ENCODE assay signal across 8 cellular contexts in genomic region chr19:17236414-17236716, GRCh38. TPM values are rescaled to one million over a fixed set of nuclear protein-coding genes. Genes with fewer than 3 reads are reported as not detected.
DNase-seq lines count a peak whose midpoint lies in the region; ATAC-seq and TF ChIP-seq lines count a peak whose summit lies in the region.

No MANE protein-coding gene starts in this region.

- H3K9me3 ChIP-seq in PC-9 (ENCODE audit: insufficient read depth, low read depth) (no peaks in the 10 kb centered on the region), gastroesophageal sphincter (no peaks in the 10 kb centered on the region)

- TF ChIP-seq CTCF in PC-9 (conservative IDR thresholded peaks at IDR 0.05) (no peak), gastroesophageal sphincter (IDR thresholded peaks at IDR 0.05) (no peak)

- no TSS peak for BruUV-seq in PC-9 (replicated peaks; lab: Mats Ljungman, UMichigan)

- no peaks in the 10 kb centered on the region for H3K9me2 ChIP-seq in PC-9 (ENCODE audit: insufficient read depth)

- peaks cover 66% of the 10 kb centered on the region for H4K20me1 ChIP-seq in PC-9 (ENCODE audit: insufficient read depth)

- H3K4me1 ChIP-seq in PC-9 (replicated peaks; ENCODE audit: insufficient read depth), result peaks cover 16% of the 10 kb centered on the region; the same call in 1 of the 2 replicates
- H3K4me1 ChIP-seq in gastroesophageal sphincter, result peaks cover 0 to 41% (median 14%) of the 10 kb centered on the region in 3 donors

- peaks cover 68% of the 10 kb centered on the region for H3F3A ChIP-seq in PC-9 (ENCODE audit: insufficient read depth, low read depth)

- peaks cover 16% of the 10 kb centered on the region for H3K4me1 Mint-ChIP-seq in T-helper 1 cell treated with Interleukin-12 subunit alpha and Interleukin-12 subunit beta and Interleukin-4 antibody, amounts not matched to agents 30 μg/mL and 1 μg/mL, for 36 hours (ENCODE audit: low read depth)
- H3K4me1 Mint-ChIP-seq in stimulated activated effector memory CD8-positive, alpha-beta T cell treated with anti-CD3 and anti-CD28 coated beads, Interleukin-12 subunit alpha, Interleukin-12 subunit beta, amount 100 ng/mL, for 72 hours, result peaks cover 16% of the 10 kb centered on the region

- WGBS in gastroesophageal sphincter (ENCODE audit: low coverage in 1 of 2), 2 donors, result 40% methylated on average over 1 of the region's 1 CpG; no CpG with 5 or more reads in 1 of the 2 donors

- POLR2A ChIA-PET in PC-9 (lab: Charles Lee; ENCODE audit: unreplicated experiment), result interaction anchor here (0.6 to 0.7 kb wide), 2 partner anchors 30 to 76 kb away, joined by 9 read pairs; no protein-coding TSS in a partner anchor

- peaks cover 71% of the 10 kb centered on the region for H3K79me2 ChIP-seq in PC-9 (ENCODE audit: low read depth)

- no peaks in the 10 kb centered on the region for H3K27me3 Mint-ChIP-seq in T-helper 1 cell treated with Interleukin-12 subunit alpha and Interleukin-12 subunit beta and Interleukin-4 antibody, amounts not matched to agents 30 μg/mL and 1 μg/mL, for 36 hours (ENCODE audit: low read depth)

- intact Hi-C loops in PC-9 (cut with micrococcal nuclease; ENCODE audit: unreplicated experiment), result no loop called here

- H3K4me2 ChIP-seq in PC-9, result 0 out of 2 replicates have a peak overlapping the region, but pooled peaks have one; percentile 7

- DNase-seq in T-helper 1 cell (no peak), PC-9 (peak; percentile 22 to 35), NCI-H774 (lab: John Stamatoyannopoulos, UW) (no peak)
- no peak for DNase-seq in stimulated activated effector memory CD8-positive, alpha-beta T cell treated with anti-CD3 and anti-CD28 coated beads, Interleukin-12 subunit alpha, Interleukin-12 subunit beta, amount 100 ng/mL, for 72 hours (ENCODE audit: low spot score in 2 of 2)

- CTCF ChIA-PET in PC-9 (lab: Charles Lee), result no interaction called here

- H3K4me3 Mint-ChIP-seq in T-helper 1 cell treated with Interleukin-12 subunit alpha and Interleukin-12 subunit beta and Interleukin-4 antibody, amounts not matched to agents 30 μg/mL and 1 μg/mL, for 36 hours, result peak overlapping the region; percentile 44
- H3K4me3 Mint-ChIP-seq in stimulated activated effector memory CD8-positive, alpha-beta T cell treated with anti-CD3 and anti-CD28 coated beads, Interleukin-12 subunit alpha, Interleukin-12 subunit beta, amount 100 ng/mL, for 72 hours, result peak overlapping the region; percentile 76

- peak overlapping the region; percentile 31 for H3K27ac Mint-ChIP-seq in T-helper 1 cell treated with Interleukin-12 subunit alpha and Interleukin-12 subunit beta and Interleukin-4 antibody, amounts not matched to agents 30 μg/mL and 1 μg/mL, for 36 hours
- H3K27ac Mint-ChIP-seq in stimulated activated effector memory CD8-positive, alpha-beta T cell treated with anti-CD3 and anti-CD28 coated beads, Interleukin-12 subunit alpha, Interleukin-12 subunit beta, amount 100 ng/mL, for 72 hours, result no peak overlapping the region

- H3K36me3 ChIP-seq in PC-9 (ENCODE audit: low read depth), result peaks cover 31% of the 10 kb centered on the region
- peaks cover 0 to 63% of the 10 kb centered on the region in 2 donors for H3K36me3 ChIP-seq in gastroesophageal sphincter

- no peak overlapping the region for H2AFZ ChIP-seq in PC-9

- no peak for TF ChIP-seq EP300 in gastroesophageal sphincter (IDR thresholded peaks at IDR 0.05)

- no peaks in the 10 kb centered on the region for H3K36me3 Mint-ChIP-seq in T-helper 1 cell treated with Interleukin-12 subunit alpha and Interleukin-12 subunit beta and Interleukin-4 antibody, amounts not matched to agents 30 μg/mL and 1 μg/mL, for 36 hours (ENCODE audit: low read depth)
- H3K36me3 Mint-ChIP-seq in stimulated activated effector memory CD8-positive, alpha-beta T cell treated with anti-CD3 and anti-CD28 coated beads, Interleukin-12 subunit alpha, Interleukin-12 subunit beta, amount 100 ng/mL, for 72 hours, result peaks cover 14% of the 10 kb centered on the region

- H3K9me3 Mint-ChIP-seq in T-helper 1 cell treated with Interleukin-12 subunit alpha and Interleukin-12 subunit beta and Interleukin-4 antibody, amounts not matched to agents 30 μg/mL and 1 μg/mL, for 36 hours, result no peaks in the 10 kb centered on the region
- no peaks in the 10 kb centered on the region for H3K9me3 Mint-ChIP-seq in stimulated activated effector memory CD8-positive, alpha-beta T cell treated with anti-CD3 and anti-CD28 coated beads, Interleukin-12 subunit alpha, Interleukin-12 subunit beta, amount 100 ng/mL, for 72 hours

- H3K4me3 ChIP-seq in PC-9 (no peak overlapping the region), gastroesophageal sphincter (peak overlapping the region in 1 of 2 donors; percentile 63)

- no peak for TF ChIP-seq POLR2A in gastroesophageal sphincter (IDR thresholded peaks at IDR 0.05)

- H3K27me3 ChIP-seq in PC-9 (ENCODE audit: insufficient read depth, low read depth) (no peaks in the 10 kb centered on the region), gastroesophageal sphincter (no peaks in the 10 kb centered on the region)

- ATAC-seq in gastroesophageal sphincter, result no peak
- no peak for ATAC-seq in stimulated activated effector memory CD8-positive, alpha-beta T cell treated with anti-CD3 and anti-CD28 coated beads, Interleukin-12 subunit alpha, Interleukin-12 subunit beta, amount 100 ng/mL, for 72 hours
- no peak for ATAC-seq in HG02642 (IDR thresholded peaks at IDR 0.05; ENCODE audit: poor library complexity, unreplicated experiment)
- ATAC-seq in GM18858 (IDR thresholded peaks at IDR 0.05; ENCODE audit: unreplicated experiment), result no peak

- H3K27ac ChIP-seq in PC-9 (no peak overlapping the region), gastroesophageal sphincter (peak overlapping the region in 3 of 4 donors; percentile 80 to 87 (median 84))

RNA-seq across cellular contexts. Expression of gene NR2F6, which starts 9.4 kb away (rescaled TPM):
- total RNA-seq in PC-9 (2021) (90.8 and 112 TPM in 2 replicates), gastroesophageal sphincter (10 to 100 TPM; 33.9 to 71.9 (median 60.2) TPM)

RNA-seq across cellular contexts. Expression of gene OCEL1, which starts 10.3 kb away (rescaled TPM):
- total RNA-seq in PC-9 (2021) (30.6 and 34.5 TPM in 2 replicates), gastroesophageal sphincter (10 to 100 TPM in 1 of 4 donors, 1 to 10 TPM in 3; 3.5 to 15.1 (median 6.5) TPM)

RNA-seq across cellular contexts. Expression of gene USE1, which starts 21.2 kb away (rescaled TPM):
- total RNA-seq in PC-9 (2021) (19.8 and 22.5 TPM in 2 replicates), gastroesophageal sphincter (10 to 100 TPM; 11.3 to 24.0 (median 17.9) TPM)

RNA-seq across cellular contexts. Expression of gene USHBP1, which starts 28.2 kb away (rescaled TPM):
- total RNA-seq in PC-9 (2021) (not detected in 2 replicates), gastroesophageal sphincter (1 to 10 TPM; 4.6 to 9.6 (median 5.1) TPM)

RNA-seq across cellular contexts. Expression of gene BABAM1, which starts 30.9 kb away (rescaled TPM):
- total RNA-seq in PC-9 (2021) (127 and 152 TPM in 2 replicates), gastroesophageal sphincter (10 to 100 TPM; 62.6 to 91.8 (median 81.9) TPM)

Comparison
In these comparisons a context has a peak if more than half of its experiments do, and no peak if none do; other contexts are left out.
1. DNase-seq: peak in PC-9 (2 of 2); none in T-helper 1 cell (0 of 5), stimulated activated effector memory CD8-positive, alpha-beta T cell treated with anti-CD3 and anti-CD28 coated beads, Interleukin-12 subunit alpha, Interleukin-12 subunit beta, amount 100 ng/mL, for 72 hours (0 of 2) and NCI-H774 (single experiment).